Comparison of ENCODE assay signal across 1 cellular context in genomic region chr9:26760675-26761074, GRCh38.
TF ChIP-seq lines count a peak whose summit lies in the region.

No MANE protein-coding gene starts in this region.

TF ChIP-seq in GM23338, 12 proteins besides CTCF, POLR2A, EP300 and RAD21:
- TF ChIP-seq CREB1 (CRISPR knock-in tag; IDR thresholded peaks at IDR 0.05; ENCODE audit: low read depth), result no peak
- TF ChIP-seq ZNF331 (CRISPR knock-in tag; IDR thresholded peaks at IDR 0.05; ENCODE audit: low read depth), result no peak
- TF ChIP-seq EZH2 (IDR thresholded peaks at IDR 0.05; ENCODE audit: low read depth, unreplicated experiment), result no peak
- no peak for TF ChIP-seq STAT1 (IDR thresholded peaks at IDR 0.05; ENCODE audit: unreplicated experiment)
- no peak for TF ChIP-seq ETS1 (IDR thresholded peaks at IDR 0.05)
- TF ChIP-seq NANOG (IDR thresholded peaks at IDR 0.05; ENCODE audit: borderline replicate concordance), result no peak
- no peak for TF ChIP-seq POLR2AphosphoS5 (IDR thresholded peaks at IDR 0.05; ENCODE audit: low read depth)
